In genomic region chrX:103614999-103615398, GRCh38 we compare ENCODE assay signal across 16 cellular contexts. TPM values are rescaled to one million over a fixed set of nuclear protein-coding genes. Genes with fewer than 3 reads are reported as not detected.
DNase-seq lines count a peak whose midpoint lies in the region; ATAC-seq and TF ChIP-seq lines count a peak whose summit lies in the region.
"Had no signal": no experiment of that assay in that cellular context is flagged by ENCODE, and none has a peak within 500 bp of the region (broad histone marks: within the 10 kb centered on the region; RNA-seq: fewer than 3 reads in every experiment).

No MANE protein-coding gene starts in this region.

- H4K20me1 ChIP-seq in GM23248 (ENCODE audit: insufficient read depth): no peaks in the 10 kb centered on the region

- H3K4me1 ChIP-seq in ACC112 (ENCODE audit: control insufficient read depth, insufficient read depth, low read length, unreplicated experiment) (peaks cover 32% of the 10 kb centered on the region), GM23248 (ENCODE audit: insufficient read depth) (peaks cover 34% of the 10 kb centered on the region), Panc1 (ENCODE audit: control insufficient read depth, insufficient read depth, low read length) (no peaks in the 10 kb centered on the region; the same call in 1 of the 2 replicates)
- H3K4me1 ChIP-seq: Caco-2 had no signal

- TF ChIP-seq CTCF in Panc1 (IDR thresholded peaks at IDR 0.05): no peak
- TF ChIP-seq CTCF in epithelial cell of esophagus (IDR thresholded peaks at IDR 0.05; ENCODE audit: insufficient read depth, low read depth, low read length, missing control alignments): no peak

- in situ Hi-C loops in GM23248 (cut with MboI) (no loop called here), Panc1 (cut with HindIII; ENCODE audit: low pct_unique_long_range_greater_than_20kb, low sequenced_read_pairs) (no loop called here)

- H3K4me2 ChIP-seq in GM23248 (ENCODE audit: unreplicated experiment): peak overlapping the region; percentile 48

- H3K27ac ChIP-seq in ACC112 (ENCODE audit: low read depth, low read length): peak overlapping the region; percentile 52
- peak overlapping the region; percentile 53 for H3K27ac ChIP-seq in GM23248
- no peak overlapping the region for H3K27ac ChIP-seq in Panc1 (ENCODE audit: low read length)
- H3K27ac ChIP-seq: HL-60 had no signal

- CTCF ChIA-PET in Panc1 (lab: Charles Lee): interaction anchor here (1.2 kb wide), 1 partner anchor 15 kb away, joined by 3 read pairs; no protein-coding TSS in a partner anchor

- H3F3A ChIP-seq in GM23248 (ENCODE audit: insufficient read depth): peaks cover 40% of the 10 kb centered on the region

- H3K79me2 ChIP-seq in ACC112 (ENCODE audit: control insufficient read depth, insufficient read depth, low read length, unreplicated experiment) (no peaks in the 10 kb centered on the region), GM23248 (ENCODE audit: insufficient read depth) (peaks cover 16% of the 10 kb centered on the region)

- ATAC-seq in Panc1: peak; percentile 71
- ATAC-seq in GM19463 (IDR thresholded peaks at IDR 0.05; ENCODE audit: unreplicated experiment): no peak
- ATAC-seq in GM19395 (IDR thresholded peaks at IDR 0.05; ENCODE audit: unreplicated experiment): no peak
- no peak for ATAC-seq in left lobe of liver

- no peak overlapping the region for H2AFZ ChIP-seq in ACC112 (ENCODE audit: low read length, unreplicated experiment)
- no peak overlapping the region for H2AFZ ChIP-seq in GM23248

- no peaks in the 10 kb centered on the region for H3K9me2 ChIP-seq in GM23248 (ENCODE audit: insufficient read depth)

- WGBS in GM23248 (ENCODE audit: low coverage in 1 of 2, low lambda C conversion rate in 2 of 2, missing lambda C conversion rate in 2 of 2), 2 experiments: 92 to 100% methylated on average over 1 of the region's 1 CpG

- no peak overlapping the region for H3K4me3 ChIP-seq in ACC112 (ENCODE audit: low read depth, low read length)
- no peak overlapping the region for H3K4me3 ChIP-seq in GM23248
- H3K4me3 ChIP-seq in Panc1 (ENCODE audit: low read depth in 2 of 2, low read length in 2 of 2): no peak overlapping the region
- no peak overlapping the region for H3K4me3 ChIP-seq in epithelial cell of esophagus (ENCODE audit: low read length)

- H3K9me3 ChIP-seq in GM23248 (ENCODE audit: low read depth) (no peaks in the 10 kb centered on the region), Panc1 (ENCODE audit: control insufficient read depth, insufficient read depth, low read depth, low read length) (no peaks in the 10 kb centered on the region)
- H3K9me3 ChIP-seq: Caco-2 had no signal

- intact Hi-C loops in Panc1 (cut with micrococcal nuclease; ENCODE audit: unreplicated experiment): no loop called here

- H3K36me3 ChIP-seq in ACC112 (ENCODE audit: insufficient read depth, low read length) (peaks cover 9% of the 10 kb centered on the region), GM23248 (ENCODE audit: low read depth) (no peaks in the 10 kb centered on the region), Panc1 (ENCODE audit: control insufficient read depth, insufficient read depth, low read length) (no peaks in the 10 kb centered on the region)

- peak; percentile 36 for DNase-seq in GM23248
- DNase-seq in Panc1 (ENCODE audit: low read depth, low spot score): no peak
- DNase-seq in epithelial cell of esophagus (ENCODE audit: low read depth): peak; percentile 48
- DNase-seq in left lobe of liver (ENCODE audit: low spot score): no peak
- DNase-seq in cerebellar cortex (ENCODE audit: low spot score): no peak
- DNase-seq: Caco-2; H7; MV-4-11; NCI-H1417; NCI-H187 treated with DMSO at 0.1 percent for 48 hours; NCI-H446; NK-92 treated with Interleukin-12 subunit alpha and Interleukin-12 subunit beta, amount 100 ng/mL, for 24 hours had no signal

- POLR2A ChIA-PET in Panc1 (lab: Charles Lee): no interaction called here

- H3K27me3 ChIP-seq in ACC112 (ENCODE audit: insufficient read depth, low read length): no peaks in the 10 kb centered on the region
- H3K27me3 ChIP-seq in GM23248 (replicated peaks; ENCODE audit: insufficient read depth): no peaks in the 10 kb centered on the region
- H3K27me3 ChIP-seq in Panc1 (ENCODE audit: control insufficient read depth, insufficient read depth, low read length): no peaks in the 10 kb centered on the region

- no TSS peak for BruUV-seq in Panc1 (replicated peaks; lab: Mats Ljungman, UMichigan)

- no peak overlapping the region for H3K9ac ChIP-seq in GM23248

RNA-seq across cellular contexts. Expression of gene TCEAL3, which starts 7.2 kb away (rescaled TPM):
- total RNA-seq in GM23248 (2014; rRNA removed; shearing (Covaris generic)): 16.3 and 33.4 TPM in 2 replicates
- 53.1 and 58.1 TPM in 2 replicates for polyA plus RNA-seq in GM23248 (2016; fragmentation: Nextera tagmentation; extraction: Ambion mirVana)
- total RNA-seq in Panc1 (2021; ENCODE audit: unreplicated experiment) (23.8 TPM), left lobe of liver (2.5 TPM)
- 57.0 TPM for polyA plus RNA-seq in Panc1 (2012; ENCODE audit: insufficient read length)

RNA-seq across cellular contexts. Expression of gene TCEAL1, which starts 13.8 kb away (rescaled TPM):
- 22.8 and 30.7 TPM in 2 replicates for total RNA-seq in GM23248 (2014; rRNA removed; shearing (Covaris generic))
- polyA plus RNA-seq in GM23248 (2016; fragmentation: Nextera tagmentation; extraction: Ambion mirVana): 30.6 and 32.0 TPM in 2 replicates
- total RNA-seq in Panc1 (2021; ENCODE audit: unreplicated experiment): 31.7 TPM
- 24.0 TPM for polyA plus RNA-seq in Panc1 (2012; ENCODE audit: insufficient read length)
- total RNA-seq in left lobe of liver: 6.9 TPM

RNA-seq across cellular contexts. Expression of gene TCEAL4, which starts 29.7 kb away (rescaled TPM):
- total RNA-seq in GM23248 (2014; rRNA removed; shearing (Covaris generic)): 41.1 and 44.5 TPM in 2 replicates
- 108 and 112 TPM in 2 replicates for polyA plus RNA-seq in GM23248 (2016; fragmentation: Nextera tagmentation; extraction: Ambion mirVana)
- 84.1 TPM for total RNA-seq in Panc1 (2021; ENCODE audit: unreplicated experiment)
- polyA plus RNA-seq in Panc1 (2012; ENCODE audit: insufficient read length): 136 TPM
- 29.3 TPM for total RNA-seq in left lobe of liver

Comparison
In these comparisons a context has a peak if more than half of its experiments do, and no peak if none do; other contexts are left out.
1. DNase-seq: peak in GM23248 (single experiment) and epithelial cell of esophagus (single experiment); none in Panc1 (single experiment), left lobe of liver (single experiment) and cerebellar cortex (single experiment).